Comparison of ENCODE assay signal across 8 cellular contexts in the genomic region with DNA sequence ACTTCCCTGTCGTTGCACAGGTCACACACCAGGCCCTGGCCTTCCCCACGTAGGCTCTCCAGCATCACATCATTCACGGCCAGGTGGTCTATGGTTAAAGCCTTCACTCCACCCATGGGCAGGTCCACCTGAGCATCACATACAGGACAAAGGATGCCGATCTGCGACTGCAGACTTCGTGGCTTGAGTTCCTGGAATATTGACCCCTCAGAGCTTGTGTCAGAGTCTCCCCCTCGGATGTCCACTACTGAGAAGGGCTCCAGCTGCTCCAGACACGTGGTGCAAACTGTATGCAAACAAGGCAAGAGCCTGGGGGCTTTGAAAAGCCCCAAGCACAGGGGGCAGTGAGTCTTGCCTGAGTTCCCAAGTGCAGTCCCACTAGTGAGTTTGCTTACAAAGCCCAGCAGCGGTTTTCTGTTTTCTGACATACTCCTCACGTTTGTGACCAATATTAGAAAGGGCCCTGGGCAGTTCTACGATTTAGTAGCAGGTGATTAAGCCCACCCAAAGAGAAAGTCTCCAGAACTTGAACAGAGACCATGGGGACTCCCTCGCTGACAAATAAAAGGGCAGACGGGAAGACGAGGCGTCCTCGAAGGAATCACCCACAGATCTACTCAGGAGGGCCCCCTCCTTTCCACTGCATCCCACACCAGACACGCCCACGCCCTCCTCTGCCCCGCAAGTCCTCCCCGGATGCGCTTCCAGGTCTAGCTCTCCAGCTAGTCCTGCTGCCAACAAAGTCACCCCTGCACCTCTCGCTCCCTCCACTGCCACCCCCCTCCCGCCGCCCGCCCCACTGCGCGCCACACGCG. TPM values are rescaled to one million over a fixed set of nuclear protein-coding genes. Genes with fewer than 3 reads are reported as not detected.
A peak's percentile ranks its signal among the peaks of the same experiment; 100 is the strongest.
DNase-seq lines count a peak whose midpoint lies in the region; ATAC-seq and TF ChIP-seq lines count a peak whose summit lies in the region.

No MANE protein-coding gene starts in this region.

- peak overlapping the region; percentile 72 to 92 (median 87) for H3K4me3 Mint-ChIP-seq in CD4-positive, CD25-positive, alpha-beta regulatory T cell
- H3K4me3 Mint-ChIP-seq in neural crest cell = peak overlapping the region; percentile 92

- no peaks in the 10 kb centered on the region for H3K9me3 Mint-ChIP-seq in CD4-positive, CD25-positive, alpha-beta regulatory T cell
- no peaks in the 10 kb centered on the region for H3K9me3 Mint-ChIP-seq in neural crest cell

- H3K27me3 ChIP-seq in CD4-positive, CD25-positive, alpha-beta regulatory T cell (ENCODE audit: control insufficient read depth, insufficient read depth, low read length) = peaks cover 18% of the 10 kb centered on the region
- no peaks in the 10 kb centered on the region for H3K27me3 ChIP-seq in esophagus squamous epithelium

- peak in 1 of 2 donors; percentile 3 for ATAC-seq in CD4-positive, CD25-positive, alpha-beta regulatory T cell (ENCODE audit: low read depth in 2 of 2)

- peaks cover 12% of the 10 kb centered on the region for H3K4me1 ChIP-seq in CD4-positive, CD25-positive, alpha-beta regulatory T cell (ENCODE audit: control insufficient read depth, insufficient read depth, low read length, poor library complexity, severe bottlenecking)
- H3K4me1 ChIP-seq in esophagus squamous epithelium = peaks cover 5 to 21% (median 6%) of the 10 kb centered on the region in 3 donors

- peak overlapping the region; percentile 44 to 82 (median 48) for H3K27ac Mint-ChIP-seq in CD4-positive, CD25-positive, alpha-beta regulatory T cell
- H3K27ac Mint-ChIP-seq in neural crest cell (ENCODE audit: unreplicated experiment) = peak overlapping the region; percentile 36

- H3K9me3 ChIP-seq in CD4-positive, CD25-positive, alpha-beta regulatory T cell (ENCODE audit: control insufficient read depth in 2 of 2, low read length in 2 of 2) = no peaks in the 10 kb centered on the region
- H3K9me3 ChIP-seq in esophagus squamous epithelium = no peaks in the 10 kb centered on the region

- intact Hi-C loops in esophagus squamous epithelium (cut with DNase I) = loop anchor here (10.0 kb wide), 1 partner anchor 56 kb away; a partner anchor contains a TSS

- H3K36me3 ChIP-seq in CD4-positive, CD25-positive, alpha-beta regulatory T cell (ENCODE audit: control insufficient read depth, insufficient read depth, low read length) = no peaks in the 10 kb centered on the region
- no peaks in the 10 kb centered on the region for H3K36me3 ChIP-seq in esophagus squamous epithelium

- peak in 1 of 3 donors; percentile 11 for DNase-seq in CD4-positive, CD25-positive, alpha-beta regulatory T cell
- peak; percentile 23 for DNase-seq in H4 (ENCODE audit: low spot score)
- peak; percentile 5 to 53 for DNase-seq in SW 1271 (lab: John Stamatoyannopoulos, UW)
- DNase-seq in esophagus squamous epithelium (lab: John Stamatoyannopoulos, UW) = no peak
- DNase-seq in neural crest cell (ENCODE audit: low read depth, low spot score) = peak; percentile 13
- DNase-seq in amniotic stem cell (lab: John Stamatoyannopoulos, UW) = no peak
- DNase-seq in activated effector memory CD4-positive, alpha-beta T cell treated with Interleukin-2 at 50 U/mL for 16 hours = no peak
- DNase-seq in NCI-H345 treated with DMSO at 0.1 percent for 48 hours (lab: John Stamatoyannopoulos, UW; ENCODE audit: unreplicated experiment) = no peak

- no peaks in the 10 kb centered on the region for H3K27me3 Mint-ChIP-seq in CD4-positive, CD25-positive, alpha-beta regulatory T cell
- H3K27me3 Mint-ChIP-seq in neural crest cell (ENCODE audit: low read depth) = no peaks in the 10 kb centered on the region

- TF ChIP-seq CTCF in esophagus squamous epithelium (IDR thresholded peaks at IDR 0.05) (no peak), neural crest cell (conservative IDR thresholded peaks at IDR 0.05) (no peak)

- H3K36me3 Mint-ChIP-seq in CD4-positive, CD25-positive, alpha-beta regulatory T cell = no peaks in the 10 kb centered on the region
- H3K36me3 Mint-ChIP-seq in neural crest cell (ENCODE audit: low read depth) = peaks cover 4% of the 10 kb centered on the region

- TF ChIP-seq POLR2A in esophagus squamous epithelium (IDR thresholded peaks at IDR 0.05) = no peak

- H3K4me3 ChIP-seq in CD4-positive, CD25-positive, alpha-beta regulatory T cell (ENCODE audit: low read depth, low read length) = peak overlapping the region; percentile 44
- peak overlapping the region; percentile 65 to 91 (median 76) for H3K4me3 ChIP-seq in esophagus squamous epithelium

- H3K27ac ChIP-seq in CD4-positive, CD25-positive, alpha-beta regulatory T cell (ENCODE audit: insufficient read depth, low read length, poor library complexity, severe bottlenecking) = no peak overlapping the region
- peak overlapping the region; percentile 83 to 96 (median 93) for H3K27ac ChIP-seq in esophagus squamous epithelium

- H3K4me1 Mint-ChIP-seq in CD4-positive, CD25-positive, alpha-beta regulatory T cell = peaks cover 0 to 14% (median 0%) of the 10 kb centered on the region in 4 donors
- peaks cover 29% of the 10 kb centered on the region for H3K4me1 Mint-ChIP-seq in neural crest cell

- 29 to 55% methylated on average over 7 to 16 of the region's 29 CpGs for WGBS in esophagus squamous epithelium, 2 donors

RNA-seq across cellular contexts. Expression of a gene that starts 0.6 kb away (rescaled TPM):
- total RNA-seq in CD4-positive, CD25-positive, alpha-beta regulatory T cell = 0.84 TPM
- under 1 TPM in 3 of 4 donors, not detected in 1; 0.05 to 0.16 (median 0.06) TPM for polyA plus RNA-seq in CD4-positive, CD25-positive, alpha-beta regulatory T cell
- 0.92 and 0.97 TPM in 2 replicates for total RNA-seq in H4 (2014; rRNA removed; shearing (Covaris generic))
- total RNA-seq in esophagus squamous epithelium = 1 to 10 TPM in 1 of 4 donors, under 1 TPM in 3; 0.38 to 1.1 (median 0.60) TPM
- 13.3 and 16.6 TPM in 2 replicates for total RNA-seq in neural crest cell

Comparison
In these comparisons a context has a peak if more than half of its experiments do, and no peak if none do; other contexts are left out.
1. DNase-seq: peak in H4 (single experiment), SW 1271 (2 of 2) and neural crest cell (single experiment); none in esophagus squamous epithelium (single experiment), amniotic stem cell (single experiment), activated effector memory CD4-positive, alpha-beta T cell treated with Interleukin-2 at 50 U/mL for 16 hours (single experiment) and NCI-H345 treated with DMSO at 0.1 percent for 48 hours (single experiment).